8 cellular contexts compared by ENCODE assay signal in the genomic region with DNA sequence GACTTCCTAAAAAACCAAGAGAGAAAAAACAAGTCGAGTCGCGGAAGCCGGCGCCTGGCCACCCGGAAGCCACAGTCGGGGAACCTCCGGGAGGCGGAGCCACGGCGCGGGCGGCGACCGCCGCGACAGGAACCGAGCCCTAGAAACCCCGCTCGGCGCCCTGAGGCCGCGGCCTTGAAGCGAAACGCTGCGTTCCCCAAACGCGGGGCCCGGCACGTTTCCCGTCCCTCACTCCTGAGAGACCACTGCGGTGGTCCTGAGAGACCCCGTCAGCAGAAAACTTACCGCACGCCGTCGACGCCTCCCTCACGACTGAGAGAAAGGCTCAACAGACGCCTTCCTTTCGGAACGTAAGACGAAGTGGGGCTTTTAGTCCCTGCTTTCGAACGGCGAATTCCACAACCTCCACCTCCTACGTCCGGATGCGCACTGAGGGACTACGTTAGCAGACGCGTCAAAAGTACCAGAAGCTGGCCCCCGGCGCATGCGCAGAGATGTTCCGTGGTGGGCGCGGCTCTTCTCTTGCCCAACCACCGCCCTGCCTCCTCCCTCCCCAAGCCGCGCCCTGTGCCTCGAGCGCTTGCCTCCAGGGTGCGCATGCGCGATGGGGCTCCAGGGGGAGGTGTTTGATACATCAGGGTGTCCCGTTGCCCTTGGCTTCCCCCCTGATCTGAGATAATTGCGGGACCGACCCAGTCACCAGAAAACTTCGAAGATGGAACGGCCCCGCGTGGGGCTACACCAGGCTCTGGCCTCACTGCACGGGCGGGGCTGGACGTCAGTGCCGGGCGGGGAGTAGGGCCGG. TPM values are rescaled to one million over a fixed set of nuclear protein-coding genes. Genes with fewer than 3 reads are reported as not detected.
A peak's percentile ranks its signal among the peaks of the same experiment; 100 is the strongest.
DNase-seq lines count a peak whose midpoint lies in the region; ATAC-seq and TF ChIP-seq lines count a peak whose summit lies in the region.

RSRP1 (minus strand) TSS at position 431 of the 805 bp plus-strand sequence. CDS start 491 bp downstream, outside the sequence.

- H3K9ac ChIP-seq in colonic mucosa (ENCODE audit: low read depth in 2 of 2, low read length in 2 of 2): peak within 1 kb of the TSS; percentile 99 to 100

- H3K27ac ChIP-seq in colonic mucosa: peak within 1 kb of the TSS; percentile 99
- H3K27ac ChIP-seq in layer of hippocampus (ENCODE audit: low read depth, low read length): peak within 1 kb of the TSS; percentile 98

- no peaks in the 10 kb centered on the region for H3K9me3 ChIP-seq in colonic mucosa

- peak; percentile 99 for DNase-seq in Ammon's horn (ENCODE audit: low spot score)
- peak; percentile 99 for DNase-seq in GM19238 (ENCODE audit: insufficient read length, low spot score)
- peak; percentile 77 for DNase-seq in NCI-H524 treated with DMSO at 0.1 percent for 48 hours (lab: John Stamatoyannopoulos, UW)
- DNase-seq in activated CD4-positive, alpha-beta T cell treated with anti-CD3 and anti-CD28 coated beads for 48 hours: peak; percentile 100
- peak; percentile 100 for DNase-seq in colonic mucosa
- DNase-seq in stimulated activated CD4-positive, alpha-beta T cell treated with anti-CD3 and anti-CD28 coated beads, Interleukin-1b, Interleukin-23, amount 100 ng/mL, for 4 hours (ENCODE audit: low read depth in 2 of 2): peak; percentile 99 to 100

- H3K36me3 ChIP-seq in colonic mucosa: peaks cover 15% of the 10 kb centered on the region

- ATAC-seq in HG03442 (IDR thresholded peaks at IDR 0.05; ENCODE audit: unreplicated experiment): peak; percentile 69

- peak within 1 kb of the TSS; percentile 90 for H3K4me3 ChIP-seq in colonic mucosa

- no peak for TF ChIP-seq CTCF in colonic mucosa (IDR thresholded peaks at IDR 0.05)

- intact Hi-C loops in colonic mucosa (cut with DNase I): no loop called here

- H3K4me1 ChIP-seq in colonic mucosa: peaks cover 15% of the 10 kb centered on the region

- H3K27me3 ChIP-seq in colonic mucosa (no peaks in the 10 kb centered on the region), layer of hippocampus (ENCODE audit: control insufficient read depth, insufficient read depth, low read length) (no peaks in the 10 kb centered on the region)

RNA-seq across cellular contexts. Expression of gene RSRP1, which starts in this region (rescaled TPM):
- 100 to 1,000 TPM; 129 to 137 TPM for total RNA-seq in colonic mucosa

Comparison
In these comparisons a context has a peak if more than half of its experiments do, and no peak if none do; other contexts are left out.
1. Peak in every context shown above with its lines: DNase-seq, ATAC-seq, H3K4me3 ChIP-seq and H3K27ac ChIP-seq.